In the genomic region with DNA sequence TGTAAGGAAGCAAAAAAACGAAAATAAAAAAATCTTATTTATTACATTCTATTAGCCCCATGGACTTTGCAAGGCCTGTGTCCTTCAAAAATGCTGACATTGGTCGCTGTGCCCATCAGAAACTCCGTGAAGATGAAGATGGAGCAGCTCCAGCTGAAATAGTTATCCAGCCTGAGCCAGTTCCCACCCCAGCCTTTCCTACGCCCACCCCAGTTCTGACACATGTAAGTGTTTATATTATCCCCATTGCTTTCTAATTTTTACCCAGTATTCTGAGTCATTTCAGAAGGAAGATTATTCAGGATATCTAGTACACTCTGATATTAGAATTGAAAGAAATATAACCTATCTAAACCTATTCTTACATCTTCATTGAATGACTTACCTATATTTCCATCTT, we compare ENCODE assay signal across 17 cellular contexts.
DNase-seq lines count a peak whose midpoint lies in the region; ATAC-seq and TF ChIP-seq lines count a peak whose summit lies in the region.
"Had no signal": no experiment of that assay in that cellular context is flagged by ENCODE, and none has a peak within 500 bp of the region (broad histone marks: within the 10 kb centered on the region; RNA-seq: fewer than 3 reads in every experiment).

No MANE protein-coding gene starts in this region.

- 85% methylated on average over 4 of the region's 4 CpGs for whole genome bisulfite sequencing in hepatocyte (ENCODE audit: low lambda C conversion rate, missing lambda C conversion rate)
- WGBS in sigmoid colon, 2 donors, result 89 to 94% methylated on average over 4 of the region's 4 CpGs

- intact Hi-C loops in sigmoid colon (cut with DNase I), result no loop called here

- no peak overlapping the region for H3K4me3 Mint-ChIP-seq in activated naive CD4-positive, alpha-beta T cell treated with anti-CD3 and anti-CD28 coated beads, Interleukin-2, amount 50 U/mL, for 24 hours
- H3K4me3 Mint-ChIP-seq in T-helper 17 cell, result no peak overlapping the region
- H3K4me3 Mint-ChIP-seq: brain had no signal

- no peak overlapping the region for H3K9ac ChIP-seq in subcutaneous abdominal adipose tissue (ENCODE audit: low read length in 5 of 5)

- H3K36me3 Mint-ChIP-seq in activated naive CD4-positive, alpha-beta T cell treated with anti-CD3 and anti-CD28 coated beads, Interleukin-2, amount 50 U/mL, for 24 hours, result peaks cover 2% of the 10 kb centered on the region
- peaks cover 3% of the 10 kb centered on the region for H3K36me3 Mint-ChIP-seq in T-helper 17 cell (ENCODE audit: low read depth)
- H3K36me3 Mint-ChIP-seq: brain had no signal

- H3K27ac ChIP-seq in SJSA1 (peak overlapping the region; percentile 100), hepatocyte (peak overlapping the region; percentile 95), subcutaneous abdominal adipose tissue (ENCODE audit: low read depth, low read length) (peak overlapping the region; percentile 99), sigmoid colon (peak overlapping the region in 1 of 4 donors; percentile 77)

- no peak for TF ChIP-seq POLR2A in sigmoid colon (IDR thresholded peaks at IDR 0.05)

- TF ChIP-seq CTCF in hepatocyte (IDR thresholded peaks at IDR 0.05; ENCODE audit: poor library complexity) (no peak), sigmoid colon (IDR thresholded peaks at IDR 0.05) (no peak)

- no peak for DNase-seq in activated naive CD4-positive, alpha-beta T cell (lab: John Stamatoyannopoulos, UW)
- DNase-seq in SJSA1 (ENCODE audit: low read depth in 1 of 2, low spot score in 2 of 2) (no peak), hepatocyte (ENCODE audit: low spot score) (no peak), sigmoid colon (no peak), T-helper 17 cell (no peak)
- DNase-seq: activated gamma-delta T cell treated with Interleukin-2 at 50 U/mL for 16 hours; DMS 273 treated with DMSO at 0.1 percent for 48 hours; KG1; kidney glomerular epithelial cell; NCI-H1436; small intestine; stimulated activated naive CD4-positive, alpha-beta T cell had no signal

- H3K9me2 ChIP-seq in hepatocyte (replicated peaks; ENCODE audit: insufficient read depth), result no peaks in the 10 kb centered on the region

- H3K27me3 Mint-ChIP-seq in activated naive CD4-positive, alpha-beta T cell treated with anti-CD3 and anti-CD28 coated beads, Interleukin-2, amount 50 U/mL, for 24 hours, result no peaks in the 10 kb centered on the region
- H3K27me3 Mint-ChIP-seq in T-helper 17 cell, result no peaks in the 10 kb centered on the region
- H3K27me3 Mint-ChIP-seq: brain had no signal

- no peaks in the 10 kb centered on the region for H3K79me2 ChIP-seq in hepatocyte

- no peaks in the 10 kb centered on the region for H3K9me3 ChIP-seq in SJSA1 (replicated peaks)
- H3K9me3 ChIP-seq in hepatocyte (ENCODE audit: low read depth), result no peaks in the 10 kb centered on the region
- no peaks in the 10 kb centered on the region for H3K9me3 ChIP-seq in subcutaneous abdominal adipose tissue (ENCODE audit: control insufficient read depth in 5 of 5, low read length in 5 of 5)
- H3K9me3 ChIP-seq in sigmoid colon, result no peaks in the 10 kb centered on the region
- H3K9me3 ChIP-seq in T-helper 17 cell (ENCODE audit: control insufficient read depth, low read length, poor library complexity, severe bottlenecking), result no peaks in the 10 kb centered on the region

- H2AFZ ChIP-seq in hepatocyte, result no peak overlapping the region

- H3K36me3 ChIP-seq in SJSA1 (no peaks in the 10 kb centered on the region), hepatocyte (replicated peaks; ENCODE audit: insufficient read depth, low read depth) (no peaks in the 10 kb centered on the region), subcutaneous abdominal adipose tissue (ENCODE audit: control insufficient read depth in 5 of 5, insufficient read depth in 5 of 5, low read length in 5 of 5) (peaks cover 0 to 4% (median 0%) of the 10 kb centered on the region in 5 donors), sigmoid colon (no peaks in the 10 kb centered on the region)

- no peak for TF ChIP-seq EP300 in sigmoid colon (IDR thresholded peaks at IDR 0.05)

- no peaks in the 10 kb centered on the region for H3K27me3 ChIP-seq in SJSA1 (replicated peaks)
- H3K27me3 ChIP-seq in hepatocyte, result no peaks in the 10 kb centered on the region
- H3K27me3 ChIP-seq in subcutaneous abdominal adipose tissue (ENCODE audit: control insufficient read depth in 5 of 5, insufficient read depth in 4 of 5, low read length in 5 of 5), result no peaks in the 10 kb centered on the region
- H3K27me3 ChIP-seq in sigmoid colon, result no peaks in the 10 kb centered on the region

- peak overlapping the region; percentile 89 for H3K27ac Mint-ChIP-seq in activated naive CD4-positive, alpha-beta T cell treated with anti-CD3 and anti-CD28 coated beads, Interleukin-2, amount 50 U/mL, for 24 hours
- no peak overlapping the region for H3K27ac Mint-ChIP-seq in T-helper 17 cell

- peaks cover 84% of the 10 kb centered on the region for H3K4me1 Mint-ChIP-seq in activated naive CD4-positive, alpha-beta T cell treated with anti-CD3 and anti-CD28 coated beads, Interleukin-2, amount 50 U/mL, for 24 hours
- H3K4me1 Mint-ChIP-seq in T-helper 17 cell, result peaks cover 19% of the 10 kb centered on the region

- H3K4me1 ChIP-seq in SJSA1 (replicated peaks) (peaks cover 45% of the 10 kb centered on the region), hepatocyte (ENCODE audit: insufficient read depth) (peaks cover 14% of the 10 kb centered on the region), subcutaneous abdominal adipose tissue (ENCODE audit: control insufficient read depth in 5 of 5, insufficient read depth in 5 of 5, low read length in 5 of 5) (peaks cover 3 to 13% (median 12%) of the 10 kb centered on the region in 5 donors), sigmoid colon (peaks cover 0 to 19% (median 9%) of the 10 kb centered on the region in 4 donors)

- H3K9me3 Mint-ChIP-seq in activated naive CD4-positive, alpha-beta T cell treated with anti-CD3 and anti-CD28 coated beads, Interleukin-2, amount 50 U/mL, for 24 hours, result no peaks in the 10 kb centered on the region
- H3K9me3 Mint-ChIP-seq: brain had no signal

- no peaks in the 10 kb centered on the region for H4K20me1 ChIP-seq in hepatocyte (ENCODE audit: insufficient read depth, poor library complexity, severe bottlenecking)

- ATAC-seq in T-helper 17 cell (no peak), HG03025 (IDR thresholded peaks at IDR 0.05; ENCODE audit: low FRiP score, unreplicated experiment) (no peak)

- no peak overlapping the region for H3K4me2 ChIP-seq in hepatocyte

- H3K4me3 ChIP-seq in SJSA1 (no peak overlapping the region), hepatocyte (no peak overlapping the region), subcutaneous abdominal adipose tissue (ENCODE audit: low read depth in 1 of 5, low read length in 5 of 5) (no peak overlapping the region), sigmoid colon (no peak overlapping the region)
- H3K4me3 ChIP-seq: SK-N-MC had no signal
